ENCODE assay signal across 16 cellular contexts in genomic region chr1:115251340-115251748, GRCh38.
A peak's percentile ranks its signal among the peaks of the same experiment; 100 is the strongest.
DNase-seq lines count a peak whose midpoint lies in the region; ATAC-seq and TF ChIP-seq lines count a peak whose summit lies in the region.
"Had no signal": no experiment of that assay in that cellular context is flagged by ENCODE, and none has a peak within 500 bp of the region (broad histone marks: within the 10 kb centered on the region; RNA-seq: fewer than 3 reads in every experiment).

No MANE protein-coding gene starts in this region.

- H3K36me3 ChIP-seq in hepatocyte (replicated peaks; ENCODE audit: insufficient read depth, low read depth): no peaks in the 10 kb centered on the region
- H3K36me3 ChIP-seq: neural progenitor cell had no signal

- 26% methylated on average over 2 of the region's 2 CpGs for WGBS in hepatocyte (ENCODE audit: low lambda C conversion rate, missing lambda C conversion rate)

- H3K79me2 ChIP-seq in hepatocyte: no peaks in the 10 kb centered on the region

- peak overlapping the region; percentile 75 for H3K27ac ChIP-seq in hepatocyte
- H3K27ac ChIP-seq: neural progenitor cell had no signal

- no peaks in the 10 kb centered on the region for H3K27me3 ChIP-seq in hepatocyte
- H3K27me3 ChIP-seq: neural progenitor cell had no signal

- ATAC-seq in omental fat pad (ENCODE audit: low FRiP score) (no peak), HG03095 (IDR thresholded peaks at IDR 0.05; ENCODE audit: unreplicated experiment) (no peak), GM21737 (IDR thresholded peaks at IDR 0.05; ENCODE audit: unreplicated experiment) (no peak)
- ATAC-seq: activated CD4-positive, CD25-positive, alpha-beta regulatory T cell treated with anti-CD3 and anti-CD28 coated beads, Interleukin-2, amount 50 U/mL, for 24 hours; activated naive CD4-positive, alpha-beta T cell treated with anti-CD3 and anti-CD28 coated beads, Interleukin-2, amount 50 U/mL, for 72 hours had no signal

- H3K9me2 ChIP-seq in hepatocyte (replicated peaks; ENCODE audit: insufficient read depth): no peaks in the 10 kb centered on the region

- H3K4me3 ChIP-seq in choroid plexus epithelial cell (ENCODE audit: low read depth, low read length) (no peak overlapping the region), hepatocyte (no peak overlapping the region)
- H3K4me3 ChIP-seq: neural progenitor cell, skin epidermis had no signal

- no peaks in the 10 kb centered on the region for H3K9me3 ChIP-seq in hepatocyte (ENCODE audit: low read depth)

- H3K4me2 ChIP-seq in hepatocyte: peak overlapping the region; percentile 45
- H3K4me2 ChIP-seq: neural progenitor cell had no signal

- peaks cover 14% of the 10 kb centered on the region for H3K4me1 ChIP-seq in hepatocyte (ENCODE audit: insufficient read depth)
- H3K4me1 ChIP-seq: neural progenitor cell had no signal

- H2AFZ ChIP-seq in hepatocyte: no peak overlapping the region
- H2AFZ ChIP-seq: neural progenitor cell had no signal

- TF ChIP-seq CTCF in choroid plexus epithelial cell (conservative IDR thresholded peaks at IDR 0.05; ENCODE audit: low read depth, low read length) (no peak), hepatocyte (IDR thresholded peaks at IDR 0.05; ENCODE audit: poor library complexity) (no peak), omental fat pad (IDR thresholded peaks at IDR 0.05) (no peak)

- DNase-seq in A172 (ENCODE audit: low spot score) (peak; percentile 10), LHCN-M2 (ENCODE audit: low read depth) (peak; percentile 31), choroid plexus epithelial cell (ENCODE audit: low read depth) (peak; percentile 34), hepatocyte (ENCODE audit: low spot score) (no peak), omental fat pad (ENCODE audit: low spot score) (no peak)
- DNase-seq in activated CD8-positive, alpha-beta memory T cell treated with anti-CD3 and anti-CD28 coated beads, Interleukin-2, amount 50 U/mL, for 4 hours: no peak
- DNase-seq: erythroblast; KG1; NCI-H1417 treated with DMSO at 0.1 percent for 48 hours; stimulated activated naive CD4-positive, alpha-beta T cell had no signal

- H4K20me1 ChIP-seq in hepatocyte (ENCODE audit: insufficient read depth, poor library complexity, severe bottlenecking): no peaks in the 10 kb centered on the region

Comparison
In these comparisons a context has a peak if more than half of its experiments do, and no peak if none do; other contexts are left out.
1. DNase-seq: peak in A172 (single experiment), LHCN-M2 (single experiment) and choroid plexus epithelial cell (single experiment); none in hepatocyte (single experiment), omental fat pad (single experiment) and activated CD8-positive, alpha-beta memory T cell treated with anti-CD3 and anti-CD28 coated beads, Interleukin-2, amount 50 U/mL, for 4 hours (single experiment).